Comparison of ENCODE assay signal across 8 cellular contexts in genomic region chr5:151093476-151093889, GRCh38. TPM values are rescaled to one million over a fixed set of nuclear protein-coding genes. Genes with fewer than 3 reads are reported as not detected.
DNase-seq lines count a peak whose midpoint lies in the region; ATAC-seq and TF ChIP-seq lines count a peak whose summit lies in the region.

No MANE protein-coding gene starts in this region.

- POLR2A ChIA-PET in WTC11 (lab: Charles Lee): no interaction called here

- peaks cover 69% of the 10 kb centered on the region for H3K4me1 Mint-ChIP-seq in stimulated activated naive CD8-positive, alpha-beta T cell treated with anti-CD3 and anti-CD28 coated beads, Interleukin-15, Interleukin-2, amounts not matched to agents 100 ng/mL and 50 ng/mL, for 24 hours (ENCODE audit: low read depth)
- H3K4me1 Mint-ChIP-seq in WTC11: peaks cover 29% of the 10 kb centered on the region

- peak overlapping the region; percentile 81 for H3K27ac ChIP-seq in lower lobe of right lung

- peak overlapping the region; percentile 97 for H3K27ac Mint-ChIP-seq in stimulated activated naive CD8-positive, alpha-beta T cell treated with anti-CD3 and anti-CD28 coated beads, Interleukin-15, Interleukin-2, amounts not matched to agents 100 ng/mL and 50 ng/mL, for 24 hours
- no peak overlapping the region for H3K27ac Mint-ChIP-seq in WTC11

- peaks cover 4% of the 10 kb centered on the region for H3K27me3 Mint-ChIP-seq in stimulated activated naive CD8-positive, alpha-beta T cell treated with anti-CD3 and anti-CD28 coated beads, Interleukin-15, Interleukin-2, amounts not matched to agents 100 ng/mL and 50 ng/mL, for 24 hours
- H3K27me3 Mint-ChIP-seq in WTC11 (ENCODE audit: low read depth): no peaks in the 10 kb centered on the region

- TF ChIP-seq CTCF in astrocyte of the cerebellum (IDR thresholded peaks at IDR 0.05; ENCODE audit: low read depth, low read length, missing control alignments): peak; percentile 32
- TF ChIP-seq CTCF in lower lobe of right lung (IDR thresholded peaks at IDR 0.05): no peak
- TF ChIP-seq CTCF in WTC11 (IDR thresholded peaks at IDR 0.05): no peak

- H3K9me3 Mint-ChIP-seq in stimulated activated naive CD8-positive, alpha-beta T cell treated with anti-CD3 and anti-CD28 coated beads, Interleukin-15, Interleukin-2, amounts not matched to agents 100 ng/mL and 50 ng/mL, for 24 hours: no peaks in the 10 kb centered on the region
- no peaks in the 10 kb centered on the region for H3K9me3 Mint-ChIP-seq in WTC11

- H3K4me1 ChIP-seq in lower lobe of right lung: peaks cover 71% of the 10 kb centered on the region

- no peaks in the 10 kb centered on the region for H3K36me3 ChIP-seq in lower lobe of right lung

- no peak for ATAC-seq in stimulated activated naive CD8-positive, alpha-beta T cell treated with anti-CD3 and anti-CD28 coated beads, Interleukin-15, Interleukin-2, amounts not matched to agents 100 U/mL and 50 U/mL, for 24 hours
- ATAC-seq in lower lobe of right lung (peak; percentile 68 to 79), WTC11 (no peak; the same call in 1 of the 2 replicates)

- no peaks in the 10 kb centered on the region for H3K9me3 ChIP-seq in lower lobe of right lung

- H3K36me3 Mint-ChIP-seq in stimulated activated naive CD8-positive, alpha-beta T cell treated with anti-CD3 and anti-CD28 coated beads, Interleukin-15, Interleukin-2, amounts not matched to agents 100 ng/mL and 50 ng/mL, for 24 hours (ENCODE audit: low read depth): peaks cover 13% of the 10 kb centered on the region
- no peaks in the 10 kb centered on the region for H3K36me3 Mint-ChIP-seq in WTC11

- H3K27me3 ChIP-seq in lower lobe of right lung (ENCODE audit: low read depth): no peaks in the 10 kb centered on the region

- in situ Hi-C loops in astrocyte of the cerebellum (cut with HindIII; ENCODE audit: low sequenced_read_pairs): loop anchor here (5.0 kb wide), 1 partner anchor 56 kb away; no protein-coding TSS in a partner anchor

- no peak for DNase-seq in stimulated activated naive CD8-positive, alpha-beta T cell treated with anti-CD3 and anti-CD28 coated beads, Interleukin-15, Interleukin-2, amounts not matched to agents 100 U/mL and 50 U/mL, for 24 hours
- DNase-seq in LHCN-M2 (ENCODE audit: low read depth) (peak; percentile 97), astrocyte of the cerebellum (ENCODE audit: low read depth) (peak; percentile 61), lower lobe of right lung (no peak), NCI-H2171 treated with DMSO at 0.1 percent for 48 hours (lab: John Stamatoyannopoulos, UW) (no peak), NCI-H510A (lab: John Stamatoyannopoulos, UW) (no peak), WTC11 (ENCODE audit: low spot score) (no peak)

- no peak overlapping the region for H3K4me3 ChIP-seq in astrocyte of the cerebellum (ENCODE audit: low read depth, low read length)
- H3K4me3 ChIP-seq in lower lobe of right lung: no peak overlapping the region

- CTCF ChIA-PET in WTC11 (lab: Charles Lee): interaction anchor here (1.0 to 1.9 kb wide), 5 partner anchors 11 to 64 kb away, joined by 3 to 10 read pairs (median 4); partner anchors contain the start of gene ANXA6

- intact Hi-C loops in lower lobe of right lung (cut with DNase I): no loop called here

- H3K4me3 Mint-ChIP-seq in stimulated activated naive CD8-positive, alpha-beta T cell treated with anti-CD3 and anti-CD28 coated beads, Interleukin-15, Interleukin-2, amounts not matched to agents 100 ng/mL and 50 ng/mL, for 24 hours: peak overlapping the region; percentile 75
- H3K4me3 Mint-ChIP-seq in WTC11: no peak overlapping the region

TF ChIP-seq in WTC11, 78 proteins besides CTCF, POLR2A, EP300 and RAD21:
- TF ChIP-seq ZSCAN18 (CRISPR knock-in tag; IDR thresholded peaks at IDR 0.05) (no peak), ZBTB21 (CRISPR knock-in tag; IDR thresholded peaks at IDR 0.05; ENCODE audit: borderline replicate concordance) (no peak), ATF3 (CRISPR knock-in tag; conservative IDR thresholded peaks at IDR 0.05) (no peak), SP1 (CRISPR knock-in tag; conservative IDR thresholded peaks at IDR 0.05) (no peak), ZNF671 (CRISPR knock-in tag; IDR thresholded peaks at IDR 0.05) (no peak), IRF1 (CRISPR knock-in tag; IDR thresholded peaks at IDR 0.05) (no peak)

RNA-seq across cellular contexts. Expression of gene TNIP1, which starts 12.6 kb away (rescaled TPM):
- total RNA-seq in LHCN-M2 (2014; rRNA removed) (151 and 186 TPM in 2 replicates), lower lobe of right lung (99.6 TPM), WTC11 (2021) (41.1 to 48.9 TPM (median 47.0 TPM) in 3 replicates)
- polyA plus RNA-seq in LHCN-M2 (2012): 248 TPM

Comparison
In these comparisons a context has a peak if more than half of its experiments do, and no peak if none do; other contexts are left out.
1. ATAC-seq: peak in lower lobe of right lung (2 of 2); none in stimulated activated naive CD8-positive, alpha-beta T cell treated with anti-CD3 and anti-CD28 coated beads, Interleukin-15, Interleukin-2, amounts not matched to agents 100 U/mL and 50 U/mL, for 24 hours (single experiment) and WTC11 (single experiment).
2. DNase-seq: peak in LHCN-M2 (single experiment) and astrocyte of the cerebellum (single experiment); none in stimulated activated naive CD8-positive, alpha-beta T cell treated with anti-CD3 and anti-CD28 coated beads, Interleukin-15, Interleukin-2, amounts not matched to agents 100 U/mL and 50 U/mL, for 24 hours (single experiment), lower lobe of right lung (single experiment), NCI-H2171 treated with DMSO at 0.1 percent for 48 hours (single experiment), NCI-H510A (single experiment) and WTC11 (single experiment).